ENCODE assay signal across 8 cellular contexts in the genomic region with DNA sequence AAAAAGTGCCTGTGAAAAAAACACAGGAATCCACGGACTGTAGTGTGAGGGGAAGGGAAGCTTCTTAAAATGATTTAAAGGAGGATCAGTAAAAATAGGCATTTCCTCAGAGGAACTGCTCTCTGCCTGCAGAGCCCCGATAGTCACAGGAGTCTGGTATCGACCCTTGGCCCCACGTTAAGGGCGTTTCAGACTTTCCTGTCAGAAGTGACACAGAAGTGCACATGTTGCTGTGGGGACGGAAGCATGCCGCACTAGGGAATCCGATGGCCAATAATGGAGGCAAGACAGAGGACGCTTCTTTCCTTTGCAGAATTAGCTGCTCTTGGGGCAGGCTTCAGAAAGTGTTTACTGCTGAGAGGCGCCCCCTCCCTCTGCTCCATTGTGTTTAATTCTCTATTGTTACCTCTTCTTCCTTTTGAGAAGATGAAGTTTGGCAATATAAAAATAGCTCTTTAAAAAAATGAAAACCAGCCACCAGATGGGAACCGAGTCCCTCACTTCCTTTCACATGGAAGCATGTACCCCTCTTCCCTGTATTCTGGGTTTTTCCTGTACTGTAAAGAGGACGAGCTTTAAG.
DNase-seq lines count a peak whose midpoint lies in the region; ATAC-seq and TF ChIP-seq lines count a peak whose summit lies in the region.

No MANE protein-coding gene starts in this region.

- peak; percentile 38 for ATAC-seq in HG03139 (IDR thresholded peaks at IDR 0.05; ENCODE audit: unreplicated experiment)
- ATAC-seq in body of pancreas: no peak

- H2AFZ ChIP-seq in neuronal stem cell (ENCODE audit: low read length): peak overlapping the region; percentile 3

- no peak overlapping the region for H3K18ac ChIP-seq in neuronal stem cell (ENCODE audit: low read length)

- intact Hi-C loops in CD4-positive, alpha-beta memory T cell (cut with micrococcal nuclease): loop anchor here (2.0 kb wide), 2 partner anchors 14 to 30 kb away; no protein-coding TSS in a partner anchor
- intact Hi-C loops in body of pancreas (cut with DNase I): no loop called here

- H3K27ac ChIP-seq in CD4-positive, alpha-beta memory T cell (ENCODE audit: low read depth, low read length): no peak overlapping the region
- peak overlapping the region; percentile 29 for H3K27ac ChIP-seq in caudate nucleus (ENCODE audit: low read depth, low read length)
- H3K27ac ChIP-seq in neuronal stem cell (replicated peaks; ENCODE audit: low read length): no peak overlapping the region
- H3K27ac ChIP-seq in body of pancreas: peak overlapping the region in 2 of 4 donors; percentile 24 to 58

- no peaks in the 10 kb centered on the region for H3K27me3 ChIP-seq in CD4-positive, alpha-beta memory T cell (ENCODE audit: insufficient read depth, low read length)
- H3K27me3 ChIP-seq in neuronal stem cell (ENCODE audit: control insufficient read depth in 3 of 3, insufficient read depth in 3 of 3, low read depth in 1 of 3, low read length in 3 of 3): no peaks in the 10 kb centered on the region
- H3K27me3 ChIP-seq in body of pancreas: no peaks in the 10 kb centered on the region

- TF ChIP-seq CTCF in body of pancreas (IDR thresholded peaks at IDR 0.05): no peak

- no peaks in the 10 kb centered on the region for H3K9me3 Mint-ChIP-seq in CD4-positive, alpha-beta memory T cell

- DNase-seq in CD4-positive, alpha-beta memory T cell: no peak
- DNase-seq in caudate nucleus (lab: John Stamatoyannopoulos, UW) (no peak), neuronal stem cell (ENCODE audit: low spot score) (no peak), body of pancreas (no peak), mucosa of gallbladder (ENCODE audit: low spot score) (no peak), HEK293T (ENCODE audit: extremely low spot score) (no peak), NCI-H128 (lab: John Stamatoyannopoulos, UW; ENCODE audit: unreplicated experiment) (no peak)

- H2BK15ac ChIP-seq in neuronal stem cell (ENCODE audit: low read length): no peak overlapping the region

- H2BK120ac ChIP-seq in neuronal stem cell (ENCODE audit: low read depth, low read length): no peak overlapping the region

- no peak overlapping the region for H3K23ac ChIP-seq in neuronal stem cell (ENCODE audit: low read depth, low read length, poor library complexity)

- H2AK5ac ChIP-seq in neuronal stem cell (ENCODE audit: low read depth, low read length): no peak overlapping the region

- peaks cover 10 to 23% of the 10 kb centered on the region in 2 donors for H3K36me3 Mint-ChIP-seq in CD4-positive, alpha-beta memory T cell

- H3K4me3 ChIP-seq in CD4-positive, alpha-beta memory T cell (ENCODE audit: low read length in 2 of 2): no peak overlapping the region
- H3K4me3 ChIP-seq in neuronal stem cell (ENCODE audit: low read length in 2 of 2): no peak overlapping the region
- no peak overlapping the region for H3K4me3 ChIP-seq in body of pancreas

- H3K4ac ChIP-seq in neuronal stem cell (ENCODE audit: low read length): no peak overlapping the region

- H2BK12ac ChIP-seq in neuronal stem cell (ENCODE audit: low read length): no peak overlapping the region

- peak overlapping the region; percentile 48 to 93 (median 89) for H3K27ac Mint-ChIP-seq in CD4-positive, alpha-beta memory T cell

- CTCF ChIA-PET in CD4-positive, alpha-beta memory T cell (lab: Charles Lee; ENCODE audit: partially characterized antibody): interaction anchor here (0.7 to 4.7 kb wide), 12 partner anchors 10 to 498 kb away, joined by 3 to 26 read pairs (median 4); no protein-coding TSS in a partner anchor
- CTCF ChIA-PET in HEK293T (lab: Yijun Ruan, JAX): no interaction called here

- H3K36me3 ChIP-seq in CD4-positive, alpha-beta memory T cell (ENCODE audit: insufficient read depth, low read length): peaks cover 2% of the 10 kb centered on the region
- peaks cover 3 to 18% of the 10 kb centered on the region in 2 donors for H3K36me3 ChIP-seq in neuronal stem cell (replicated peaks in 1 of 2; ENCODE audit: control insufficient read depth in 2 of 2, insufficient read depth in 2 of 2, low read length in 2 of 2)
- no peaks in the 10 kb centered on the region for H3K36me3 ChIP-seq in body of pancreas (replicated peaks in 1 of 2; ENCODE audit: insufficient read depth in 1 of 2, low read depth in 2 of 2)

- H3K4me1 Mint-ChIP-seq in CD4-positive, alpha-beta memory T cell: peaks cover 74 to 94% (median 85%) of the 10 kb centered on the region in 4 donors

- no peaks in the 10 kb centered on the region for H3K9me3 ChIP-seq in CD4-positive, alpha-beta memory T cell (ENCODE audit: control insufficient read depth in 1 of 2, low read length in 2 of 2)
- H3K9me3 ChIP-seq in neuronal stem cell (replicated peaks in 1 of 2; ENCODE audit: control insufficient read depth in 2 of 2, insufficient read depth in 1 of 2, low read depth in 1 of 2, low read length in 2 of 2) (peaks cover 0 to 9% of the 10 kb centered on the region in 2 donors), body of pancreas (no peaks in the 10 kb centered on the region)

- no CpG with 5 or more reads among the region's 12 CpGs for WGBS in neuronal stem cell (ENCODE audit: extremely low coverage in 2 of 2, insufficient read length in 2 of 2, insufficient replicate concordance in 1 of 2), 2 donors
- 68 to 81% methylated on average over 12 of the region's 12 CpGs for WGBS in body of pancreas, 2 donors

- H2BK5ac ChIP-seq in neuronal stem cell (ENCODE audit: low read length): no peak overlapping the region

- TF ChIP-seq POLR2A in body of pancreas (IDR thresholded peaks at IDR 0.05): no peak

- POLR2A ChIA-PET in CD4-positive, alpha-beta memory T cell (lab: Charles Lee; ENCODE audit: partially characterized antibody): interaction anchor here (0.8 to 22.8 kb wide), 5 partner anchors 20 to 45 kb away, joined by 3 to 304 read pairs (median 8); no protein-coding TSS in a partner anchor
- POLR2A ChIA-PET in HEK293T (lab: Yijun Ruan, JAX): no interaction called here

- no peak overlapping the region for H4K91ac ChIP-seq in neuronal stem cell (ENCODE audit: low read depth, low read length, poor library complexity)

- no peak overlapping the region for H3K14ac ChIP-seq in neuronal stem cell (ENCODE audit: low read length)

- no peaks in the 10 kb centered on the region for H3K27me3 Mint-ChIP-seq in CD4-positive, alpha-beta memory T cell

- peak overlapping the region in 7 of 8 donors; percentile 7 to 77 (median 47) for H3K4me3 Mint-ChIP-seq in CD4-positive, alpha-beta memory T cell

- peaks cover 78% of the 10 kb centered on the region for H3K4me1 ChIP-seq in CD4-positive, alpha-beta memory T cell (ENCODE audit: insufficient read depth, low read length)
- H3K4me1 ChIP-seq in neuronal stem cell (ENCODE audit: control insufficient read depth in 2 of 2, insufficient read depth in 1 of 2, low read depth in 1 of 2, low read length in 2 of 2) (peaks cover 8 to 21% of the 10 kb centered on the region in 2 donors), body of pancreas (peaks cover 61% of the 10 kb centered on the region)

- no peak overlapping the region for H3K9ac ChIP-seq in neuronal stem cell (ENCODE audit: low read depth, low read length, poor library complexity)

- no peak overlapping the region for H3K4me2 ChIP-seq in neuronal stem cell (ENCODE audit: insufficient read depth, low read length, poor library complexity, severe bottlenecking)

- no peak overlapping the region for H4K8ac ChIP-seq in neuronal stem cell (ENCODE audit: low read depth, low read length)

- H3K79me1 ChIP-seq in neuronal stem cell (ENCODE audit: low read depth, low read length): peaks cover 2% of the 10 kb centered on the region

TF ChIP-seq in HEK293T, 16 proteins besides CTCF, POLR2A, EP300 and RAD21:
- TF ChIP-seq SUZ12 (IDR thresholded peaks at IDR 0.05) (no peak), LEF1 (IDR thresholded peaks at IDR 0.05; ENCODE audit: borderline replicate concordance) (no peak), FOXA1 (IDR thresholded peaks at IDR 0.05) (no peak), SP1 (IDR thresholded peaks at IDR 0.05) (no peak)
- TF ChIP-seq, protein P1, sequence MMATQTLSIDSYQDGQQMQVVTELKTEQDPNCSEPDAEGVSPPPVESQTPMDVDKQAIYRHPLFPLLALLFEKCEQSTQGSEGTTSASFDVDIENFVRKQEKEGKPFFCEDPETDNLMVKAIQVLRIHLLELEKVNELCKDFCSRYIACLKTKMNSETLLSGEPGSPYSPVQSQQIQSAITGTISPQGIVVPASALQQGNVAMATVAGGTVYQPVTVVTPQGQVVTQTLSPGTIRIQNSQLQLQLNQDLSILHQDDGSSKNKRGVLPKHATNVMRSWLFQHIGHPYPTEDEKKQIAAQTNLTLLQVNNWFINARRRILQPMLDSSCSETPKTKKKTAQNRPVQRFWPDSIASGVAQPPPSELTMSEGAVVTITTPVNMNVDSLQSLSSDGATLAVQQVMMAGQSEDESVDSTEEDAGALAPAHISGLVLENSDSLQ (IDR thresholded peaks at IDR 0.05): no peak
